ENCODE assay signal across 8 cellular contexts in genomic region chr6:14366315-14366714, GRCh38.
"Had no signal": no experiment of that assay in that cellular context is flagged by ENCODE, and none has a peak within 500 bp of the region (broad histone marks: within the 10 kb centered on the region; RNA-seq: fewer than 3 reads in every experiment).

No MANE protein-coding gene starts in this region.

- H3K9ac ChIP-seq: KMS-11 had no signal

- DNase-seq: GOT3, H9, HCEC 1CT, IMR-90, KBM-7 had no signal

- H3K27ac ChIP-seq: KMS-11 had no signal

- FAIRE-seq: H54, HTR-8/SVneo had no signal

- H3K4me2 ChIP-seq: KMS-11 had no signal

- H3K4me3 Mint-ChIP-seq: H9 had no signal
